Comparison of ENCODE assay signal across 26 cellular contexts in the genomic region with DNA sequence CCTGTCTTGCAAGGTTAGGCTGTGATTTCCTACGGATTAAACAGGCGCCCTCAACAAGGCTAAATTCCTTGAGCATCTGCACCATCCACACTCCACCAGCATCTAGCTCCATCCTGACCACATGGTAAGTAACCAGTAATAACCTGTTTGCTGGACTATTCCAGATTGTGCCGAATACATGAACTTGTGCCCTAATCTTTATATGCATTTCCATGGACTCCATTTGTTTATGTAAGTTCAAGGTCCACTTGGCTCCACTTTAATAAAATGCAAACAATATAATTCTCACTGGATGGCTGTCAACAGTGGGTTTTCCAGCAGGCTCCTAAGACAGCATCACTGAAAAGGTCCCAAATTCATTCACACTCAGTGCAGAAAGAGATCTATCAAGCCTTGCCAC.
"Had no signal": no experiment of that assay in that cellular context is flagged by ENCODE, and none has a peak within 500 bp of the region (broad histone marks: within the 10 kb centered on the region; RNA-seq: fewer than 3 reads in every experiment).

No MANE protein-coding gene starts in this region.

- H3K9me3 Mint-ChIP-seq: effector memory CD8-positive, alpha-beta T cell; immature natural killer cell; naive thymus-derived CD8-positive, alpha-beta T cell; stimulated activated effector memory CD8-positive, alpha-beta T cell treated with anti-CD3 and anti-CD28 coated beads, Interleukin-12 subunit alpha, Interleukin-12 subunit beta, amount 100 ng/mL, for 72 hours had no signal

- H3K27me3 ChIP-seq: esophagus squamous epithelium, heart right ventricle, neutrophil, pancreas, right lobe of liver, stomach, thyroid gland, vagina had no signal

- H3K27ac ChIP-seq: coronary artery, esophagus squamous epithelium, heart right ventricle, neutrophil, pancreas, right lobe of liver, stomach, thyroid gland, vagina had no signal

- H3K4me1 Mint-ChIP-seq: immature natural killer cell; stimulated activated effector memory CD8-positive, alpha-beta T cell treated with anti-CD3 and anti-CD28 coated beads, Interleukin-12 subunit alpha, Interleukin-12 subunit beta, amount 100 ng/mL, for 72 hours had no signal

- DNase-seq: effector memory CD8-positive, alpha-beta T cell; erythroblast; esophagus squamous epithelium; foreskin melanocyte; glutamatergic neuron; heart right ventricle; hypothalamus; immature natural killer cell; islet precursor cell; kidney glomerular epithelial cell; mesendoderm; midbrain; naive thymus-derived CD8-positive, alpha-beta T cell; pancreas; retina; right lobe of liver; stimulated activated CD4-positive, alpha-beta T cell treated with anti-CD3 and anti-CD28 coated beads, Interleukin-2, amount 100 ng/mL, for 24 hours; stimulated activated CD4-positive, alpha-beta T cell treated with anti-CD3 and anti-CD28 coated beads, Interleukin-4, amount 100 ng/mL, for 24 hours; stimulated activated naive CD4-positive, alpha-beta T cell treated with Interleukin-2 at 50 U/mL for 16 hours; stomach; thyroid gland; trophoblast cell had no signal

- H3K27ac Mint-ChIP-seq: effector memory CD8-positive, alpha-beta T cell; immature natural killer cell; naive thymus-derived CD8-positive, alpha-beta T cell; stimulated activated effector memory CD8-positive, alpha-beta T cell treated with anti-CD3 and anti-CD28 coated beads, Interleukin-12 subunit alpha, Interleukin-12 subunit beta, amount 100 ng/mL, for 72 hours had no signal

- H3K4me3 ChIP-seq: coronary artery, esophagus squamous epithelium, heart right ventricle, pancreas, right lobe of liver, stomach, thyroid gland, vagina had no signal

- H3K36me3 ChIP-seq: esophagus squamous epithelium, heart right ventricle, neutrophil, pancreas, right lobe of liver, stomach, thyroid gland, vagina had no signal

- H3K36me3 Mint-ChIP-seq: immature natural killer cell; stimulated activated effector memory CD8-positive, alpha-beta T cell treated with anti-CD3 and anti-CD28 coated beads, Interleukin-12 subunit alpha, Interleukin-12 subunit beta, amount 100 ng/mL, for 72 hours had no signal

- ATAC-seq: effector memory CD8-positive, alpha-beta T cell; heart right ventricle; naive thymus-derived CD8-positive, alpha-beta T cell; right lobe of liver; stimulated activated effector memory CD8-positive, alpha-beta T cell treated with anti-CD3 and anti-CD28 coated beads, Interleukin-12 subunit alpha, Interleukin-12 subunit beta, amount 100 ng/mL, for 72 hours had no signal

- H3K4me3 Mint-ChIP-seq: effector memory CD8-positive, alpha-beta T cell; immature natural killer cell; naive thymus-derived CD8-positive, alpha-beta T cell; stimulated activated effector memory CD8-positive, alpha-beta T cell treated with anti-CD3 and anti-CD28 coated beads, Interleukin-12 subunit alpha, Interleukin-12 subunit beta, amount 100 ng/mL, for 72 hours had no signal

- H3K9me3 ChIP-seq: esophagus squamous epithelium, heart right ventricle, neutrophil, pancreas, right lobe of liver, stomach, thyroid gland, vagina had no signal
